ENCODE assay signal across 24 cellular contexts in the genomic region with DNA sequence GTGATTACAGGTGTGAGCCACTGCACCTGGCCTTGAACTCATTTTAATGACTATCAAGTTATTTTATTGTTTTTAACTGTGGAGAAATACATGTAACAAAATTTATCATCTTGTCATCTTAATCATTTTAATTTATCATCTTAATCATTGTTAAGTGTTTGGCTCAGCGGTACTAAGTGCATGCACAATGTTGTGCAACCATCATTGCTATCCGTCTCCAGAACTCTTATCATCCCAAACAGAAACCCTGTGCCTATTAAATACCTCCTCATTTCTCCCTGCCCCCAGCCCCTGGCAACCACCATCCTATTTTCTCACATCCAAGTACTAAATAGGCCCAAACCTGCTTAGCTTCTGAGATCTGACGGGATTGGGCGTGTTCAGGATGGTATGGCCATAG. TPM values are rescaled to one million over a fixed set of nuclear protein-coding genes. Genes with fewer than 3 reads are reported as not detected.
DNase-seq lines count a peak whose midpoint lies in the region; ATAC-seq, FAIRE-seq and TF ChIP-seq lines count a peak whose summit lies in the region.
"Had no signal": no experiment of that assay in that cellular context is flagged by ENCODE, and none has a peak within 500 bp of the region (broad histone marks: within the 10 kb centered on the region; RNA-seq: fewer than 3 reads in every experiment).

No MANE protein-coding gene starts in this region.

- peak overlapping the region; percentile 42 for H3K4me3 Mint-ChIP-seq in glutamatergic neuron (ENCODE audit: unreplicated experiment)
- H3K4me3 Mint-ChIP-seq: CD4-positive, CD25-positive, alpha-beta regulatory T cell; CD8-positive, alpha-beta T cell had no signal

- no peaks in the 10 kb centered on the region for H3K9me2 ChIP-seq in Karpas-422 (replicated peaks; ENCODE audit: insufficient read depth, low read length)

- ATAC-seq in HG02610 (IDR thresholded peaks at IDR 0.05; ENCODE audit: unreplicated experiment), result no peak
- ATAC-seq: A549; CD8-positive, alpha-beta T cell had no signal

- no peaks in the 10 kb centered on the region for H4K20me1 ChIP-seq in Karpas-422 (ENCODE audit: insufficient read depth, low read depth, low read length)
- H4K20me1 ChIP-seq: BLaER1 had no signal

- H3K4me3 ChIP-seq in HEK293 (ENCODE audit: low read depth, low read length) (no peak overlapping the region), Karpas-422 (ENCODE audit: low read length) (peak overlapping the region; percentile 47), testis (no peak overlapping the region)
- H3K4me3 ChIP-seq: A549, BLaER1, GM23248 had no signal

- H3K27ac Mint-ChIP-seq in glutamatergic neuron (ENCODE audit: unreplicated experiment), result peak overlapping the region; percentile 12
- H3K27ac Mint-ChIP-seq: CD8-positive, alpha-beta T cell had no signal

- H3K27me3 Mint-ChIP-seq in glutamatergic neuron (ENCODE audit: unreplicated experiment), result no peaks in the 10 kb centered on the region
- H3K27me3 Mint-ChIP-seq: CD4-positive, CD25-positive, alpha-beta regulatory T cell had no signal

- no peak for TF ChIP-seq CTCF in HEK293 (tag by site-specific recombination; IDR thresholded peaks at IDR 0.05)
- TF ChIP-seq CTCF in glutamatergic neuron (IDR thresholded peaks at IDR 0.05; ENCODE audit: partially characterized antibody, unreplicated experiment), result no peak
- no peak for TF ChIP-seq CTCF in testis (IDR thresholded peaks at IDR 0.05)

- H3K9ac ChIP-seq in Karpas-422 (ENCODE audit: low read length), result peak overlapping the region; percentile 63
- H3K9ac ChIP-seq: BLaER1, GM23248 had no signal

- 82% methylated on average over 4 of the region's 4 CpGs for WGBS in testis, 2 donors

- H2AFZ ChIP-seq in Karpas-422 (ENCODE audit: low read length), result no peak overlapping the region
- H2AFZ ChIP-seq: GM23248 had no signal

- no peak for TF ChIP-seq POLR2A in testis (IDR thresholded peaks at IDR 0.05)

- DNase-seq in Karpas-422 (no peak), amniotic epithelial cell (ENCODE audit: low read depth) (peak; percentile 41), glutamatergic neuron (no peak), testis (no peak), HTR-8/SVneo (ENCODE audit: insufficient read length, low spot score) (no peak), NCI-H69 (lab: John Stamatoyannopoulos, UW) (no peak)
- DNase-seq: 8988T; ACHN; Caco-2; CD4-positive, CD25-positive, alpha-beta regulatory T cell; CD8-positive, alpha-beta T cell; DMS153; DND-41; GM23248; H7; HCEC 1CT had no signal

- H3K79me2 ChIP-seq in Karpas-422 (ENCODE audit: low read length), result no peaks in the 10 kb centered on the region; the same call in 1 of the 2 replicates

- FAIRE-seq in HTR-8/SVneo (lab: Jason Lieb, UNC), result no peak
- FAIRE-seq: A549, G401.6, GM19239, H1 had no signal

- CTCF ChIA-PET in HEK293 (lab: Yijun Ruan, JAX), result interaction anchor here (0.7 kb wide), 1 partner anchor 121 kb away, joined by 3 read pairs; no protein-coding TSS in a partner anchor

- peak overlapping the region; percentile 65 for H3K4me2 ChIP-seq in Karpas-422 (ENCODE audit: low read depth, low read length, poor library complexity, severe bottlenecking)
- H3K4me2 ChIP-seq: A549 had no signal

- intact Hi-C loops in testis (cut with DNase I; ENCODE audit: low total_unique reads), result no loop called here

- peaks cover 2% of the 10 kb centered on the region for H3K9me3 Mint-ChIP-seq in glutamatergic neuron (ENCODE audit: unreplicated experiment)
- H3K9me3 Mint-ChIP-seq: CD4-positive, CD25-positive, alpha-beta regulatory T cell; CD8-positive, alpha-beta T cell had no signal

- H3K27me3 ChIP-seq in Karpas-422 (ENCODE audit: low read length) (no peaks in the 10 kb centered on the region), testis (no peaks in the 10 kb centered on the region)
- H3K27me3 ChIP-seq: BLaER1 had no signal

- POLR2A ChIA-PET in HEK293 (lab: Yijun Ruan, JAX), result no interaction called here

- peaks cover 7% of the 10 kb centered on the region for H3K4me1 Mint-ChIP-seq in glutamatergic neuron (ENCODE audit: low read depth, unreplicated experiment)

- H3K36me3 ChIP-seq in HEK293 (ENCODE audit: control insufficient read depth in 2 of 2, insufficient read depth in 1 of 2, low read length in 2 of 2) (no peaks in the 10 kb centered on the region), Karpas-422 (ENCODE audit: insufficient read depth, low read length) (peaks cover 8% of the 10 kb centered on the region; the same call in 1 of the 2 replicates), testis (ENCODE audit: low read depth, missing control alignments) (no peaks in the 10 kb centered on the region)
- H3K36me3 ChIP-seq: BLaER1 had no signal

- H3K9me3 ChIP-seq in HEK293 (ENCODE audit: control insufficient read depth, insufficient read depth, low read depth, low read length) (no peaks in the 10 kb centered on the region), Karpas-422 (ENCODE audit: low read length) (no peaks in the 10 kb centered on the region), testis (no peaks in the 10 kb centered on the region)
- H3K9me3 ChIP-seq: A549, BLaER1, Caco-2 had no signal

- no peaks in the 10 kb centered on the region for H3K4me1 ChIP-seq in HEK293 (ENCODE audit: control insufficient read depth, insufficient read depth, low read length)
- peaks cover 67% of the 10 kb centered on the region for H3K4me1 ChIP-seq in Karpas-422 (ENCODE audit: low read length)
- H3K4me1 ChIP-seq in testis, result no peaks in the 10 kb centered on the region
- H3K4me1 ChIP-seq: A549, Caco-2 had no signal

- no peaks in the 10 kb centered on the region for H3K36me3 Mint-ChIP-seq in glutamatergic neuron (ENCODE audit: unreplicated experiment)
- H3K36me3 Mint-ChIP-seq: CD8-positive, alpha-beta T cell had no signal

- H3K27ac ChIP-seq in HEK293 (ENCODE audit: extremely low read depth, low read depth, low read length), result no peak overlapping the region
- H3K27ac ChIP-seq in Karpas-422 (ENCODE audit: low read length), result peak overlapping the region; percentile 99
- H3K27ac ChIP-seq in testis, result no peak overlapping the region
- H3K27ac ChIP-seq: A549, BLaER1, C4-2B, GM23248 had no signal

TF ChIP-seq in HEK293, 187 proteins besides CTCF, POLR2A, EP300 and RAD21:
- TF ChIP-seq ZNF18 (tag by site-specific recombination; IDR thresholded peaks at IDR 0.05), result peak; percentile 56; the same call in 1 of the 2 replicates
- TF ChIP-seq ZNF350 (tag by site-specific recombination; IDR thresholded peaks at IDR 0.05), result no peak

RNA-seq across cellular contexts. Expression of gene UBP1, which starts 51.5 kb away (rescaled TPM):
- 86.8 and 95.7 TPM in 2 replicates for total RNA-seq in Karpas-422 (2014; rRNA removed; shearing (Covaris generic); ENCODE audit: low replicate concordance)
- 69.9 TPM for total RNA-seq in glutamatergic neuron (ENCODE audit: unreplicated experiment)
- total RNA-seq in testis, result 100 to 1,000 TPM in 1 of 2 donors, 10 to 100 TPM in 1; 93.2 to 108 TPM
- polyA plus RNA-seq in testis (ENCODE audit: insufficient read depth, low read depth, low replicate concordance), result 53.9 TPM
